17 cellular contexts compared by ENCODE assay signal in the genomic region with DNA sequence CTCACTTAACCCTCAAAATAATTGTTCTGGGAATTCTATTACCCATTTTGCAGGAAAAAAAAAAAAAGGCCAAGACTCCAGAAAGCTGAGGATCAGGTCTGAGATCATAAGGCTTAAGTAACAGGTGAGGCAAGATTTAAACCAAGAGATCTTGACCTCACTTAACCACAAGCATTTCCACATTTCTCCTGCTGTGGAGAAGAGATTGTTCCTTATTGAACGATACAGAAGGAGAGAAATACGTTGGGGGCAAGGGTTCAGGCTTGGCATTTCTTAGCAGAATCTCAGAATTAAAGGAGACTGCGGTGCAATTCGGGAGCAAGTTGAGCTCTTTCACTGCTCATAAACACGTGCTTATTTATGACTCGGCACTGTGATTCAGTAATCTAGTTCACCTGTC.
A peak's percentile ranks its signal among the peaks of the same experiment; 100 is the strongest.
DNase-seq lines count a peak whose midpoint lies in the region; ATAC-seq and TF ChIP-seq lines count a peak whose summit lies in the region.
"Had no signal": no experiment of that assay in that cellular context is flagged by ENCODE, and none has a peak within 500 bp of the region (broad histone marks: within the 10 kb centered on the region; RNA-seq: fewer than 3 reads in every experiment).

No MANE protein-coding gene starts in this region.

- H3K27me3 ChIP-seq in transverse colon = peaks cover 4% of the 10 kb centered on the region
- H3K27me3 ChIP-seq: BE2C, brain microvascular endothelial cell, dorsolateral prefrontal cortex, gastrocnemius medialis had no signal

- intact Hi-C loops in transverse colon (cut with DNase I; ENCODE audit: low total_unique reads) = no loop called here

- 31 to 52% methylated on average over 5 to 6 of the region's 6 CpGs for WGBS in transverse colon (ENCODE audit: low coverage in 1 of 2), 2 donors

- TF ChIP-seq EP300 in transverse colon (IDR thresholded peaks at IDR 0.05; ENCODE audit: low read depth) = no peak

- H3K36me3 ChIP-seq in transverse colon = no peaks in the 10 kb centered on the region
- H3K36me3 ChIP-seq: BE2C, brain microvascular endothelial cell, gastrocnemius medialis, pancreas, thoracic aorta had no signal

- no peak for ATAC-seq in stimulated activated naive CD8-positive, alpha-beta T cell treated with anti-CD3 and anti-CD28 coated beads, Interleukin-15, Interleukin-2, amounts not matched to agents 100 U/mL and 50 U/mL, for 24 hours
- ATAC-seq: CD8-positive, alpha-beta T cell; gastrocnemius medialis had no signal

- peak; percentile 31 for DNase-seq in AG10803 (ENCODE audit: low read depth)
- peak; percentile 57 for DNase-seq in HT1080 (ENCODE audit: low read depth)
- DNase-seq in astrocyte of the spinal cord (ENCODE audit: low read depth, low spot score) = peak; percentile 53
- peak; percentile 42 for DNase-seq in myocyte (ENCODE audit: low read depth)
- no peak for DNase-seq in transverse colon
- no peak for DNase-seq in NCI-H1092 (lab: John Stamatoyannopoulos, UW)
- no peak for DNase-seq in stimulated activated naive CD8-positive, alpha-beta T cell treated with anti-CD3 and anti-CD28 coated beads, Interleukin-15, Interleukin-2, amounts not matched to agents 100 U/mL and 50 U/mL, for 24 hours
- DNase-seq: brain microvascular endothelial cell, gastrocnemius medialis, NCI-H1436 treated with DMSO at 0.1 percent for 48 hours had no signal

- H3K27ac ChIP-seq in transverse colon = no peak overlapping the region
- H3K27ac ChIP-seq: brain microvascular endothelial cell, gastrocnemius medialis, pancreas, thoracic aorta had no signal

- H3K9me3 ChIP-seq in transverse colon = no peaks in the 10 kb centered on the region
- H3K9me3 ChIP-seq: BE2C, gastrocnemius medialis, pancreas, SK-N-SH, thoracic aorta had no signal

- in situ Hi-C loops in astrocyte of the spinal cord (cut with HindIII; ENCODE audit: low sequenced_read_pairs) (no loop called here), transverse colon (cut with MboI; ENCODE audit: low pct_ligation_motif_present in 1 of 4, low pct_unique_long_range_greater_than_20kb in 1 of 4, low sequenced_read_pairs in 3 of 4) (loop anchor here in 1 of 4 donors (25.0 kb wide), 1 partner anchor 269 kb away; no protein-coding TSS in a partner anchor)

- TF ChIP-seq CTCF in AG10803 (conservative IDR thresholded peaks at IDR 0.05; ENCODE audit: low read length) (no peak), astrocyte of the spinal cord (IDR thresholded peaks at IDR 0.05; ENCODE audit: low read depth, low read length) (no peak), transverse colon (IDR thresholded peaks at IDR 0.05) (no peak)

- H3K4me1 ChIP-seq in transverse colon = peaks cover 0 to 6% (median 5%) of the 10 kb centered on the region in 4 donors
- H3K4me1 ChIP-seq: BE2C, gastrocnemius medialis had no signal

- TF ChIP-seq POLR2A in transverse colon (IDR thresholded peaks at IDR 0.05) = no peak

- no peak overlapping the region for H3K4me3 ChIP-seq in AG10803 (ENCODE audit: low read length)
- H3K4me3 ChIP-seq in astrocyte of the spinal cord (ENCODE audit: low read depth, low read length) = no peak overlapping the region
- H3K4me3 ChIP-seq in transverse colon = no peak overlapping the region
- H3K4me3 ChIP-seq: gastrocnemius medialis, K562 had no signal

Comparison
In these comparisons a context has a peak if more than half of its experiments do, and no peak if none do; other contexts are left out.
1. DNase-seq: peak in AG10803 (single experiment), HT1080 (single experiment), astrocyte of the spinal cord (single experiment) and myocyte (single experiment); none in transverse colon (single experiment), NCI-H1092 (single experiment) and stimulated activated naive CD8-positive, alpha-beta T cell treated with anti-CD3 and anti-CD28 coated beads, Interleukin-15, Interleukin-2, amounts not matched to agents 100 U/mL and 50 U/mL, for 24 hours (single experiment).